Comparison of ENCODE assay signal across 20 cellular contexts in genomic region chr2:169664600-169664977, GRCh38. TPM values are rescaled to one million over a fixed set of nuclear protein-coding genes. Genes with fewer than 3 reads are reported as not detected.
"Had no signal": no experiment of that assay in that cellular context is flagged by ENCODE, and none has a peak within 500 bp of the region (broad histone marks: within the 10 kb centered on the region; RNA-seq: fewer than 3 reads in every experiment).

No MANE protein-coding gene starts in this region.

- H3K4me1 ChIP-seq: prostate gland, right lobe of liver, upper lobe of right lung had no signal

- H3K36me3 ChIP-seq: prostate gland, right lobe of liver, spleen, upper lobe of right lung had no signal

- H3K4me3 ChIP-seq: mucosa of descending colon, prostate gland, right lobe of liver, spleen, upper lobe of right lung had no signal

- H3K27ac ChIP-seq: prostate gland, right lobe of liver, upper lobe of right lung had no signal

- H3K9me3 ChIP-seq: mucosa of descending colon, prostate gland, right lobe of liver, spleen, upper lobe of right lung had no signal

- H3K9me3 Mint-ChIP-seq: activated naive CD8-positive, alpha-beta T cell treated with anti-CD3 and anti-CD28 coated beads, Interleukin-2, amount 10 ng/mL, durations not matched to agents 7 days and 5 days; dendritic cell treated with granulocyte-macrophage colony-stimulating factor and Interleukin-4, amounts not matched to agents 40 ng/mL and 50 ng/mL, for 4 days; natural killer cell; stimulated activated memory B cell treated with anti-CD40 and anti-IgM and Interleukin-4, amounts not matched to agents 10 μg/mL and 1 μg/mL and 100 μg/mL, for 72 hours had no signal

- H3K27ac Mint-ChIP-seq: activated naive CD8-positive, alpha-beta T cell treated with anti-CD3 and anti-CD28 coated beads, Interleukin-2, amount 10 ng/mL, durations not matched to agents 7 days and 5 days; activated T-cell treated with anti-CD3 and anti-CD28 coated beads, Interleukin-2, amount 50 U/mL, for 72 hours; dendritic cell treated with granulocyte-macrophage colony-stimulating factor and Interleukin-4, amounts not matched to agents 40 ng/mL and 50 ng/mL, for 4 days; natural killer cell; stimulated activated memory B cell treated with anti-CD40 and anti-IgM and Interleukin-4, amounts not matched to agents 10 μg/mL and 1 μg/mL and 100 μg/mL, for 72 hours had no signal

- DNase-seq: activated CD4-positive, alpha-beta T cell treated with anti-CD3 and anti-CD28 coated beads for 1 hour; activated CD4-positive, alpha-beta T cell treated with anti-CD3 and anti-CD28 coated beads, Interleukin-2, amount 50 U/mL, for 48 hours; activated naive CD8-positive, alpha-beta T cell treated with anti-CD3 and anti-CD28 coated beads, Interleukin-2, amount 10 ng/mL, durations not matched to agents 7 days and 5 days; activated T-cell treated with anti-CD3 and anti-CD28 coated beads, Interleukin-2, amount 50 U/mL, for 72 hours; central memory CD4-positive, alpha-beta T cell; head of caudate nucleus; left colon; mucosa of descending colon; natural killer cell; nucleus accumbens; right lobe of liver; spleen; stimulated activated CD4-positive, alpha-beta T cell treated with anti-CD3 and anti-CD28 coated beads, Interleukin-1b, Interleukin-23, amount 100 ng/mL, for 48 hours; upper lobe of right lung had no signal

- H3K27me3 ChIP-seq: right lobe of liver, spleen, upper lobe of right lung had no signal

- ATAC-seq: activated T-cell treated with anti-CD3 and anti-CD28 coated beads, Interleukin-2, amount 50 U/mL, for 72 hours; left colon; mucosa of descending colon; natural killer cell; stimulated activated memory B cell treated with anti-CD40 and anti-IgM and Interleukin-4, amounts not matched to agents 10 μg/mL and 1 μg/mL and 100 μg/mL, for 72 hours; upper lobe of right lung had no signal

- H3K4me1 Mint-ChIP-seq: natural killer cell had no signal

- H3K4me3 Mint-ChIP-seq: activated naive CD8-positive, alpha-beta T cell treated with anti-CD3 and anti-CD28 coated beads, Interleukin-2, amount 10 ng/mL, durations not matched to agents 7 days and 5 days; activated T-cell treated with anti-CD3 and anti-CD28 coated beads, Interleukin-2, amount 50 U/mL, for 72 hours; dendritic cell treated with granulocyte-macrophage colony-stimulating factor and Interleukin-4, amounts not matched to agents 40 ng/mL and 50 ng/mL, for 4 days; natural killer cell; stimulated activated memory B cell treated with anti-CD40 and anti-IgM and Interleukin-4, amounts not matched to agents 10 μg/mL and 1 μg/mL and 100 μg/mL, for 72 hours had no signal

- H3K36me3 Mint-ChIP-seq: activated naive CD8-positive, alpha-beta T cell treated with anti-CD3 and anti-CD28 coated beads, Interleukin-2, amount 10 ng/mL, durations not matched to agents 7 days and 5 days; natural killer cell; stimulated activated memory B cell treated with anti-CD40 and anti-IgM and Interleukin-4, amounts not matched to agents 10 μg/mL and 1 μg/mL and 100 μg/mL, for 72 hours had no signal

- H3K27me3 Mint-ChIP-seq: dendritic cell treated with granulocyte-macrophage colony-stimulating factor and Interleukin-4, amounts not matched to agents 40 ng/mL and 50 ng/mL, for 4 days had no signal

RNA-seq across cellular contexts. Expression of gene CFAP210, which starts 29.6 kb away (rescaled TPM):
- total RNA-seq: activated naive CD8-positive, alpha-beta T cell treated with anti-CD3 and anti-CD28 coated beads, Interleukin-2, amount 10 ng/mL, durations not matched to agents 7 days and 5 days; left colon; lung microvascular endothelial cell; mucosa of descending colon; spleen; subcutaneous adipose tissue; T-helper 2 cell treated with Interferon-gamma antibody and Interleukin-4, amounts not matched to agents 100 ng/mL and 5 ng/mL, for 36 hours; upper lobe of right lung had no signal
